11 cellular contexts compared by ENCODE assay signal in genomic region chr15:101246824-101247745, GRCh38. TPM values are rescaled to one million over a fixed set of nuclear protein-coding genes. Genes with fewer than 3 reads are reported as not detected.
DNase-seq lines count a peak whose midpoint lies in the region; ATAC-seq and TF ChIP-seq lines count a peak whose summit lies in the region.
"Had no signal": no experiment of that assay in that cellular context is flagged by ENCODE, and none has a peak within 500 bp of the region (broad histone marks: within the 10 kb centered on the region; RNA-seq: fewer than 3 reads in every experiment).

No MANE protein-coding gene starts in this region.

- CTCF ChIA-PET in naive thymus-derived CD4-positive, alpha-beta T cell (lab: Charles Lee), result interaction anchor here (0.9 to 1.6 kb wide), 3 partner anchors 8 to 56 kb away, joined by 3 to 8 read pairs (median 3); no protein-coding TSS in a partner anchor

- H3K27me3 ChIP-seq in BE2C (no peaks in the 10 kb centered on the region), adrenal gland (no peaks in the 10 kb centered on the region)
- no peaks in the 10 kb centered on the region for H3K27me3 ChIP-seq in naive thymus-derived CD4-positive, alpha-beta T cell (ENCODE audit: control insufficient read depth in 2 of 2, insufficient read depth in 2 of 2, low read length in 2 of 2)
- H3K27me3 ChIP-seq: vagina had no signal

- H3K36me3 Mint-ChIP-seq in HFFc6 (ENCODE audit: low read depth), result peaks cover 24% of the 10 kb centered on the region
- H3K36me3 Mint-ChIP-seq in naive thymus-derived CD4-positive, alpha-beta T cell, result peaks cover 0 to 26% (median 0%) of the 10 kb centered on the region in 5 donors

- H3K4me1 ChIP-seq in BE2C (peaks cover 5% of the 10 kb centered on the region), adrenal gland (replicated peaks in 1 of 2) (peaks cover 0 to 83% of the 10 kb centered on the region in 2 donors)
- H3K4me1 ChIP-seq in naive thymus-derived CD4-positive, alpha-beta T cell (ENCODE audit: control insufficient read depth in 2 of 2, insufficient read depth in 2 of 2, low read length in 2 of 2), result peaks cover 53 to 63% of the 10 kb centered on the region in 2 donors

- H3K4me3 ChIP-seq in BE2C (ENCODE audit: low read depth, low read length) (0 out of 2 replicates have a peak overlapping the region, but pooled peaks have one; percentile 5), adrenal gland (peak overlapping the region in 1 of 4 donors; percentile 11)
- no peak overlapping the region for H3K4me3 ChIP-seq in naive thymus-derived CD4-positive, alpha-beta T cell (ENCODE audit: low read length)
- H3K4me3 ChIP-seq: vagina had no signal

- H3K36me3 ChIP-seq in BE2C, result peaks cover 41% of the 10 kb centered on the region
- H3K36me3 ChIP-seq in adrenal gland (replicated peaks in 1 of 2), result no peaks in the 10 kb centered on the region
- no peaks in the 10 kb centered on the region for H3K36me3 ChIP-seq in naive thymus-derived CD4-positive, alpha-beta T cell (ENCODE audit: control insufficient read depth in 2 of 3, insufficient read depth in 3 of 3, low read length in 3 of 3)
- H3K36me3 ChIP-seq: vagina had no signal

- ATAC-seq in naive thymus-derived CD4-positive, alpha-beta T cell, result no peak
- ATAC-seq in HG02763 (IDR thresholded peaks at IDR 0.05; ENCODE audit: unreplicated experiment), result no peak

- H3K27ac Mint-ChIP-seq in HFFc6, result peak overlapping the region; percentile 3
- peak overlapping the region in 8 of 9 donors; percentile 4 to 72 (median 26) for H3K27ac Mint-ChIP-seq in naive thymus-derived CD4-positive, alpha-beta T cell

- intact Hi-C loops in adrenal gland (cut with DNase I), result no loop called here
- intact Hi-C loops in naive thymus-derived CD4-positive, alpha-beta T cell (cut with micrococcal nuclease), result loop anchor here (1.0 to 2.0 kb wide), 2 partner anchors 41 to 908 kb away; no protein-coding TSS in a partner anchor

- H3K27me3 Mint-ChIP-seq in HFFc6 (ENCODE audit: insufficient read depth), result no peaks in the 10 kb centered on the region; the same call in 1 of the 2 replicates
- no peaks in the 10 kb centered on the region for H3K27me3 Mint-ChIP-seq in naive thymus-derived CD4-positive, alpha-beta T cell

- TF ChIP-seq CTCF in BE2C (IDR thresholded peaks at IDR 0.05; ENCODE audit: low read depth, low read length) (no peak), HFFc6 (IDR thresholded peaks at IDR 0.05) (no peak), adrenal gland (IDR thresholded peaks at IDR 0.05) (no peak)

- DNase-seq in BE2C (no peak), HFFc6 (no peak), adrenal gland (peak in 1 of 7 donors; percentile 6), LoVo (ENCODE audit: low spot score) (no peak), NCI-H187 (lab: John Stamatoyannopoulos, UW) (no peak), dedifferentiated amniotic fluid mesenchymal stem cell (ENCODE audit: extremely low spot score) (no peak)
- no peak for DNase-seq in naive thymus-derived CD4-positive, alpha-beta T cell
- DNase-seq: amygdala, NCI-H2107 had no signal

- H3K9me3 ChIP-seq in BE2C (no peaks in the 10 kb centered on the region), adrenal gland (replicated peaks in 1 of 3) (no peaks in the 10 kb centered on the region)
- no peaks in the 10 kb centered on the region for H3K9me3 ChIP-seq in naive thymus-derived CD4-positive, alpha-beta T cell (ENCODE audit: control insufficient read depth in 2 of 3, low read length in 3 of 3)
- H3K9me3 ChIP-seq: vagina had no signal

- peak overlapping the region in 4 of 5 donors; percentile 6 to 51 (median 34) for H3K27ac ChIP-seq in adrenal gland
- H3K27ac ChIP-seq in naive thymus-derived CD4-positive, alpha-beta T cell (ENCODE audit: low read depth, low read length), result no peak overlapping the region
- H3K27ac ChIP-seq: vagina had no signal

- no peak for TF ChIP-seq POLR2A in adrenal gland (IDR thresholded peaks at IDR 0.05)

- H3K4me3 Mint-ChIP-seq in HFFc6, result no peak overlapping the region
- peak overlapping the region in 2 of 10 donors; percentile 5 to 71 for H3K4me3 Mint-ChIP-seq in naive thymus-derived CD4-positive, alpha-beta T cell

- no peaks in the 10 kb centered on the region for H3K9me3 Mint-ChIP-seq in HFFc6
- H3K9me3 Mint-ChIP-seq in naive thymus-derived CD4-positive, alpha-beta T cell, result no peaks in the 10 kb centered on the region

- POLR2A ChIA-PET in naive thymus-derived CD4-positive, alpha-beta T cell (lab: Charles Lee), result interaction anchor here (1.3 kb wide), 1 partner anchor 47 kb away, joined by 4 read pairs; no protein-coding TSS in a partner anchor

- 79 to 84% (median 81%) methylated on average over 10 of the region's 10 CpGs for WGBS in adrenal gland, 4 donors

- H3K4me1 Mint-ChIP-seq in HFFc6 (ENCODE audit: low read depth), result peaks cover 76% of the 10 kb centered on the region
- H3K4me1 Mint-ChIP-seq in naive thymus-derived CD4-positive, alpha-beta T cell, result peaks cover 61 to 83% (median 78%) of the 10 kb centered on the region in 7 donors

RNA-seq across cellular contexts. Expression of gene CHSY1, which starts 4.8 kb away (rescaled TPM):
- polyA plus RNA-seq in BE2C (2012; ENCODE audit: insufficient read depth, insufficient read length, low read depth), result 51.3 TPM
- total RNA-seq in HFFc6 (2021; fragmentation: NEBNext Ultra II Directional; extraction: Animal tissue kit (Norgen Biotek cat#: 25700)), result 10 to 100 TPM; 29.2 to 44.2 (median 40.0) TPM
- 10 to 100 TPM; 28.8 to 82.5 (median 37.7) TPM for total RNA-seq in adrenal gland
- polyA plus RNA-seq in adrenal gland, result 10 to 100 TPM; 14.8 to 29.2 (median 18.5) TPM
- total RNA-seq in naive thymus-derived CD4-positive, alpha-beta T cell, result 10 to 100 TPM in 3 of 5 experiments, 1 to 10 TPM in 2; 8.9 to 47.0 (median 10.8) TPM
- 1 to 10 TPM in 1 of 2 donors, under 1 TPM in 1; 0.78 to 1.2 TPM for polyA plus RNA-seq in naive thymus-derived CD4-positive, alpha-beta T cell

RNA-seq across cellular contexts. Expression of gene SELENOS, which starts 30.2 kb away (rescaled TPM):
- polyA plus RNA-seq in BE2C (2012; ENCODE audit: insufficient read depth, insufficient read length, low read depth), result 83.3 TPM
- total RNA-seq in HFFc6 (2021; fragmentation: NEBNext Ultra II Directional; extraction: Animal tissue kit (Norgen Biotek cat#: 25700)), result 10 to 100 TPM; 73.1 to 83.1 (median 80.0) TPM
- 100 to 1,000 TPM in 1 of 8 donors, 10 to 100 TPM in 7; 47.7 to 165 (median 81.6) TPM for total RNA-seq in adrenal gland
- polyA plus RNA-seq in adrenal gland, result 100 to 1,000 TPM in 1 of 3 donors, 10 to 100 TPM in 2; 47.9 to 205 (median 68.8) TPM
- total RNA-seq in naive thymus-derived CD4-positive, alpha-beta T cell, result 10 to 100 TPM; 24.8 to 42.2 (median 37.6) TPM
- 10 to 100 TPM; 43.9 to 48.2 TPM for polyA plus RNA-seq in naive thymus-derived CD4-positive, alpha-beta T cell

RNA-seq across cellular contexts. Expression of gene SNRPA1, which starts 48.0 kb away (rescaled TPM):
- polyA plus RNA-seq in BE2C (2012; ENCODE audit: insufficient read depth, insufficient read length, low read depth), result 255 TPM
- 10 to 100 TPM; 54.9 to 78.8 (median 64.5) TPM for total RNA-seq in HFFc6 (2021; fragmentation: NEBNext Ultra II Directional; extraction: Animal tissue kit (Norgen Biotek cat#: 25700))
- total RNA-seq in adrenal gland, result 10 to 100 TPM; 16.0 to 58.6 (median 27.1) TPM
- 10 to 100 TPM; 29.3 to 65.0 (median 44.4) TPM for polyA plus RNA-seq in adrenal gland
- total RNA-seq in naive thymus-derived CD4-positive, alpha-beta T cell, result 100 to 1,000 TPM in 3 of 5 experiments, 10 to 100 TPM in 2; 80.1 to 212 (median 110) TPM
- polyA plus RNA-seq in naive thymus-derived CD4-positive, alpha-beta T cell, result 10 to 100 TPM; 59.6 to 86.8 TPM

Comparison
In these comparisons a context has a peak if more than half of its experiments do, and no peak if none do; other contexts are left out.
1. intact Hi-C loops: an anchor here in naive thymus-derived CD4-positive, alpha-beta T cell (1.0 to 2.0 kb wide); none called in adrenal gland.